ENCODE assay signal across 21 cellular contexts in the genomic region with DNA sequence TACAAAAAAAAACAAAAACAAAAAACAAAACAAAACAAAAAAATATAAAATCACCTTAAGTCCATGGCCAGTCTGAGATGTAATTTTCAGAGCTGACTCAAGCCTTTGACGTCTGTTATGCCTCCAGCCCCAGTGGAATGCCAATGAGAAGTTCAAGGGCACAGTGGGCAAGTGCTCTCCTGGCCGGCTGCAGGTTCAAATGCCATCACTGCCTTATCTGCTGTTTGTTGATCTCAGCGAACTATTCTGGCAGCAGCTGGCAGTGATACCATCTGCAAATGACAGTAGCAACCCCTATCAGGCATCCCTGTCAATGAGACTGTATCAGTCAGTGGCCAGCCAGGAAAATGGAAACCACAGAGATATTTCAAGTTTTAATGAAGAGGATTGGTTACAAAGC.
"Had no signal": no experiment of that assay in that cellular context is flagged by ENCODE, and none has a peak within 500 bp of the region (broad histone marks: within the 10 kb centered on the region; RNA-seq: fewer than 3 reads in every experiment).

No MANE protein-coding gene starts in this region.

- ATAC-seq: activated CD8-positive, alpha-beta T cell treated with anti-CD3 and anti-CD28 coated beads for 36 hours; activated naive CD4-positive, alpha-beta T cell treated with anti-CD3 and anti-CD28 coated beads, Interleukin-2, amount 50 U/mL, for 72 hours; activated T-cell treated with anti-CD3 and anti-CD28 coated beads, Interleukin-2, amount 50 U/mL, for 4 hours; Panc1 had no signal

- H3K9ac ChIP-seq: KMS-11 had no signal

- FAIRE-seq: bronchial epithelial cell, TTC549 had no signal

- H3K4me2 ChIP-seq: KMS-11 had no signal

- DNase-seq: activated CD4-positive, alpha-beta T cell treated with anti-CD3 and anti-CD28 coated beads, Interleukin-2, amount 10 ng/mL, durations not matched to agents 24 days and 14 days; activated CD4-positive, alpha-beta T cell treated with anti-CD3 and anti-CD28 coated beads, Interleukin-2, amount 50 U/mL, for 4 hours; activated CD8-positive, alpha-beta memory T cell treated with anti-CD3 and anti-CD28 coated beads, Interleukin-2, amount 50 U/mL, for 4 hours; activated CD8-positive, alpha-beta T cell treated with anti-CD3 and anti-CD28 coated beads for 36 hours; activated gamma-delta T cell treated with Interleukin-2 at 50 U/mL for 16 hours; activated naive CD4-positive, alpha-beta T cell treated with anti-CD3 and anti-CD28 coated beads for 36 hours; activated T-cell treated with anti-CD3 and anti-CD28 coated beads for 4 hours; activated T-cell treated with anti-CD3 and anti-CD28 coated beads, Interleukin-2, amount 50 U/mL, for 4 hours; anterior cingulate cortex; caudate nucleus; NCI-H1105; NCI-H1417 treated with DMSO at 0.1 percent for 48 hours; NCI-H1930; NCI-H345; NCI-H524 treated with DMSO at 0.1 percent for 48 hours; SIG-M5 had no signal

- H3K27ac ChIP-seq: KMS-11 had no signal
